Comparison of ENCODE assay signal across 21 cellular contexts in genomic region chr4:74121643-74122579, GRCh38.
"Had no signal": no experiment of that assay in that cellular context is flagged by ENCODE, and none has a peak within 500 bp of the region (broad histone marks: within the 10 kb centered on the region; RNA-seq: fewer than 3 reads in every experiment).

No MANE protein-coding gene starts in this region.

- H3K9me3 Mint-ChIP-seq: nephron had no signal

- H3K4me3 Mint-ChIP-seq: memory B cell, nephron had no signal

- H3K79me2 ChIP-seq: parathyroid adenoma had no signal

- H3K4me3 ChIP-seq: dorsolateral prefrontal cortex, heart right ventricle, left lung, lower lobe of right lung, prostate gland, stomach had no signal

- H3K9me3 ChIP-seq: lower lobe of right lung, prostate gland, stomach had no signal

- H3K36me3 Mint-ChIP-seq: memory B cell had no signal

- H3K9ac ChIP-seq: parathyroid adenoma had no signal

- H3K36me3 ChIP-seq: heart right ventricle, left lung, lower lobe of right lung, prostate gland, stomach had no signal

- H3K27me3 ChIP-seq: dorsolateral prefrontal cortex, heart right ventricle, left lung, stomach had no signal

- H3K27ac Mint-ChIP-seq: memory B cell, nephron had no signal

- H3K4me1 Mint-ChIP-seq: memory B cell had no signal

- H3K4me1 ChIP-seq: parathyroid adenoma, prostate gland had no signal

- H2AFZ ChIP-seq: parathyroid adenoma had no signal

- DNase-seq: cortex of kidney; dorsolateral prefrontal cortex; effector CD8-positive, alpha-beta T cell; foreskin melanocyte; heart right ventricle; hypothalamus; islet precursor cell; left lung; lower lobe of right lung; midbrain; occipital lobe; stimulated activated CD4-positive, alpha-beta T cell treated with anti-CD3 and anti-CD28 coated beads, Interleukin-2, amount 100 ng/mL, for 24 hours; stimulated activated naive CD4-positive, alpha-beta T cell; stomach; substantia nigra; trophoblast cell had no signal

- ATAC-seq: heart right ventricle, sciatic nerve had no signal

- H3K27ac ChIP-seq: dorsolateral prefrontal cortex, heart right ventricle, left lung, lower lobe of right lung, parathyroid adenoma, prostate gland, stomach had no signal
